23 cellular contexts compared by ENCODE assay signal in genomic region chr3:32602206-32602605, GRCh38.
"Had no signal": no experiment of that assay in that cellular context is flagged by ENCODE, and none has a peak within 500 bp of the region (broad histone marks: within the 10 kb centered on the region; RNA-seq: fewer than 3 reads in every experiment).

No MANE protein-coding gene starts in this region.

- ATAC-seq: mucosa of descending colon; naive thymus-derived CD4-positive, alpha-beta T cell; natural killer cell treated with Interleukin-12 subunit alpha and Interleukin-12 subunit beta and Interleukin-15 and Interleukin-18, amount 100 ng/mL, for 72 hours; sciatic nerve; stimulated activated effector memory CD8-positive, alpha-beta T cell treated with anti-CD3 and anti-CD28 coated beads, Interleukin-12 subunit alpha, Interleukin-12 subunit beta, amount 100 ng/mL, for 72 hours; upper lobe of right lung had no signal

- H3K27me3 ChIP-seq: pancreas, spleen, suprapubic skin, tibial artery, upper lobe of right lung had no signal

- FAIRE-seq: pancreas, urothelium cell line had no signal

- H3K4me3 ChIP-seq: left ventricle myocardium inferior, lung, mucosa of descending colon, pancreas, prostate gland, skin epidermis, spleen, suprapubic skin, thoracic aorta, tibial artery, upper lobe of right lung had no signal

- H3K9me3 ChIP-seq: left ventricle myocardium inferior, mucosa of descending colon, pancreas, prostate gland, spleen, suprapubic skin, thoracic aorta, tibial artery, upper lobe of right lung had no signal

- H3K36me3 ChIP-seq: left ventricle myocardium inferior, pancreas, prostate gland, spleen, suprapubic skin, thoracic aorta, tibial artery, upper lobe of right lung had no signal

- H3K27ac ChIP-seq: left ventricle myocardium inferior, pancreas, prostate gland, skin epidermis, spleen, suprapubic skin, thoracic aorta, tibial artery, upper lobe of right lung had no signal

- H3K4me1 ChIP-seq: pancreas, prostate gland, spleen, upper lobe of right lung had no signal

- DNase-seq: islet precursor cell; left ventricle myocardium inferior; midbrain; mucosa of descending colon; naive thymus-derived CD4-positive, alpha-beta T cell; pancreas; posterior cingulate gyrus; retina; right cardiac atrium; spleen; stimulated activated CD4-positive, alpha-beta T cell treated with anti-CD3 and anti-CD28 coated beads, Interleukin-4, amount 100 ng/mL, for 24 hours; stimulated activated naive CD4-positive, alpha-beta T cell; tibial artery; upper lobe of right lung had no signal
